Comparison of ENCODE assay signal across 19 cellular contexts in genomic region chr6:53815381-53816119, GRCh38. TPM values are rescaled to one million over a fixed set of nuclear protein-coding genes. Genes with fewer than 3 reads are reported as not detected.
DNase-seq lines count a peak whose midpoint lies in the region; ATAC-seq, FAIRE-seq and TF ChIP-seq lines count a peak whose summit lies in the region.
"Had no signal": no experiment of that assay in that cellular context is flagged by ENCODE, and none has a peak within 500 bp of the region (broad histone marks: within the 10 kb centered on the region; RNA-seq: fewer than 3 reads in every experiment).

No MANE protein-coding gene starts in this region.

- H3K4me2 ChIP-seq in hepatocyte, result peak overlapping the region; percentile 26
- H3K4me2 ChIP-seq: A549 had no signal

- H2AFZ ChIP-seq in hepatocyte, result no peak overlapping the region

- ATAC-seq in HG02852 (IDR thresholded peaks at IDR 0.05; ENCODE audit: unreplicated experiment) (no peak), GM18907 (IDR thresholded peaks at IDR 0.05; ENCODE audit: unreplicated experiment) (no peak)
- ATAC-seq: A549; left colon; naive thymus-derived CD8-positive, alpha-beta T cell had no signal

- 57% methylated on average over 7 of the region's 7 CpGs for WGBS in hepatocyte (ENCODE audit: low lambda C conversion rate, missing lambda C conversion rate)

- H3K4me3 ChIP-seq in BJ (ENCODE audit: low read depth, low read length) (no peak overlapping the region), hepatocyte (no peak overlapping the region)
- H3K4me3 ChIP-seq: A549 had no signal

- peaks cover 42% of the 10 kb centered on the region for H3K4me1 ChIP-seq in hepatocyte (ENCODE audit: insufficient read depth)

- peak overlapping the region; percentile 13 for H3K27ac Mint-ChIP-seq in progenitor cell of endocrine pancreas
- H3K27ac Mint-ChIP-seq: naive thymus-derived CD8-positive, alpha-beta T cell had no signal

- no peaks in the 10 kb centered on the region for H3K9me3 ChIP-seq in hepatocyte (ENCODE audit: low read depth)
- H3K9me3 ChIP-seq: A549 had no signal

- FAIRE-seq in RCC 7860 (lab: Jason Lieb, UNC), result no peak
- FAIRE-seq: A549, urothelium cell line had no signal

- peak; percentile 17 for DNase-seq in BJ (ENCODE audit: low read depth)
- DNase-seq in hepatocyte (ENCODE audit: low spot score), result no peak
- no peak for DNase-seq in progenitor cell of endocrine pancreas (ENCODE audit: low spot score, unreplicated experiment)
- no peak for DNase-seq in RCC 7860 (ENCODE audit: low spot score)
- DNase-seq in activated gamma-delta T cell (lab: John Stamatoyannopoulos, UW), result no peak
- DNase-seq: CD8-positive, alpha-beta memory T cell; hypothalamus; left colon; naive thymus-derived CD8-positive, alpha-beta T cell; NCI-H2107; NCI-H69; right cardiac atrium; stimulated activated CD4-positive, alpha-beta T cell treated with anti-CD3 and anti-CD28 coated beads, Interleukin-4, amount 100 ng/mL, for 1 hour; stimulated activated CD8-positive, alpha-beta memory T cell treated with anti-CD3 and anti-CD28 coated beads, Interleukin-4, amount 100 ng/mL, for 48 hours had no signal

- peaks cover 39% of the 10 kb centered on the region for H3K4me1 Mint-ChIP-seq in progenitor cell of endocrine pancreas (ENCODE audit: low read depth)

- H3K27ac ChIP-seq in VCaP, result peak overlapping the region; percentile 72
- H3K27ac ChIP-seq in hepatocyte, result peak overlapping the region; percentile 33
- H3K27ac ChIP-seq: A549 had no signal

- peaks cover 93% of the 10 kb centered on the region for H3K79me2 ChIP-seq in hepatocyte

- POLR2A ChIA-PET in BJ (lab: Charles Lee), result no interaction called here

- TF ChIP-seq CTCF in BJ (IDR thresholded peaks at IDR 0.05; ENCODE audit: insufficient read depth, low read depth, low read length) (no peak), VCaP (conservative IDR thresholded peaks at IDR 0.05) (no peak), hepatocyte (IDR thresholded peaks at IDR 0.05; ENCODE audit: poor library complexity) (no peak), progenitor cell of endocrine pancreas (IDR thresholded peaks at IDR 0.05; ENCODE audit: unreplicated experiment) (no peak)

- CTCF ChIA-PET in BJ (lab: Yijun Ruan, JAX), result interaction anchor here (0.7 to 2.0 kb wide), 4 partner anchors 10 to 140 kb away, joined by 3 to 8 read pairs (median 3); no protein-coding TSS in a partner anchor

- no peaks in the 10 kb centered on the region for H3K36me3 Mint-ChIP-seq in progenitor cell of endocrine pancreas (ENCODE audit: insufficient read depth)

- no peaks in the 10 kb centered on the region for H3K27me3 Mint-ChIP-seq in progenitor cell of endocrine pancreas

- H3K27me3 ChIP-seq in BJ (ENCODE audit: control insufficient read depth, insufficient read depth, low read length) (no peaks in the 10 kb centered on the region), hepatocyte (no peaks in the 10 kb centered on the region)

- no peaks in the 10 kb centered on the region for H3K9me3 Mint-ChIP-seq in progenitor cell of endocrine pancreas (ENCODE audit: low read depth)
- H3K9me3 Mint-ChIP-seq: CD8-positive, alpha-beta memory T cell; naive thymus-derived CD8-positive, alpha-beta T cell had no signal

- H4K20me1 ChIP-seq in hepatocyte (ENCODE audit: insufficient read depth, poor library complexity, severe bottlenecking), result peaks cover 37% of the 10 kb centered on the region

- no peaks in the 10 kb centered on the region for H3K9me2 ChIP-seq in hepatocyte (replicated peaks; ENCODE audit: insufficient read depth)

- H3K36me3 ChIP-seq in BJ (ENCODE audit: control insufficient read depth, insufficient read depth, low read length) (no peaks in the 10 kb centered on the region), hepatocyte (replicated peaks; ENCODE audit: insufficient read depth, low read depth) (no peaks in the 10 kb centered on the region)

- no peak overlapping the region for H3K4me3 Mint-ChIP-seq in progenitor cell of endocrine pancreas (ENCODE audit: low read depth)
- H3K4me3 Mint-ChIP-seq: CD8-positive, alpha-beta memory T cell; naive thymus-derived CD8-positive, alpha-beta T cell had no signal

RNA-seq across cellular contexts. Expression of gene LRRC1, which starts 20.7 kb away (rescaled TPM):
- polyA plus RNA-seq in BJ (2011; rRNA removed) (4.3 and 4.7 TPM in 2 replicates), hepatocyte (61.4 and 70.6 TPM in 2 replicates)
- polyA minus RNA-seq in BJ (2011; rRNA and poly(A)+ RNA removed), result 3.6 and 3.8 TPM in 2 replicates
- total RNA-seq in hepatocyte (45.7 and 54.3 TPM in 2 replicates), progenitor cell of endocrine pancreas (36.2 and 39.2 TPM in 2 replicates)
